In genomic region chr4:169184236-169184635, GRCh38 we compare ENCODE assay signal across 32 cellular contexts.
DNase-seq lines count a peak whose midpoint lies in the region; ATAC-seq, FAIRE-seq and TF ChIP-seq lines count a peak whose summit lies in the region.
"Had no signal": no experiment of that assay in that cellular context is flagged by ENCODE, and none has a peak within 500 bp of the region (broad histone marks: within the 10 kb centered on the region; RNA-seq: fewer than 3 reads in every experiment).

No MANE protein-coding gene starts in this region.

- H2AFZ ChIP-seq in HepG2 (ENCODE audit: low read length) (no peak overlapping the region), keratinocyte (ENCODE audit: control insufficient read depth, low read length) (no peak overlapping the region)

- no peak overlapping the region for H3K9ac ChIP-seq in HepG2 (ENCODE audit: insufficient read depth, low read depth, low read length)
- no peak overlapping the region for H3K9ac ChIP-seq in keratinocyte (ENCODE audit: control insufficient read depth, extremely low read depth, insufficient read depth, low read length)

- H3K9me1 ChIP-seq in keratinocyte (ENCODE audit: control insufficient read depth, extremely low read depth, insufficient read depth, low read length): peaks cover 2% of the 10 kb centered on the region

- FAIRE-seq in HepG2 (lab: Jason Lieb, UNC): no peak
- peak; percentile 13 for FAIRE-seq in keratinocyte (lab: Jason Lieb, UNC)
- no peak for FAIRE-seq in HTR-8/SVneo (lab: Jason Lieb, UNC)
- FAIRE-seq: K562, pancreas, TTC549 had no signal

- TF ChIP-seq CTCF in HepG2 (CRISPR knock-in tag; IDR thresholded peaks at IDR 0.05) (no peak), right lobe of liver (IDR thresholded peaks at IDR 0.05) (no peak), choroid plexus epithelial cell (conservative IDR thresholded peaks at IDR 0.05; ENCODE audit: low read depth, low read length) (no peak), keratinocyte (optimal IDR thresholded peaks at IDR 0.05 in 1 of 3, IDR thresholded peaks at IDR 0.05 in 1 of 3, conservative IDR thresholded peaks at IDR 0.05 in 1 of 3; ENCODE audit: extremely low read depth in 1 of 3, insufficient read depth in 2 of 3, low read length in 3 of 3) (no peak)

- 90% methylated on average over 3 of the region's 3 CpGs for WGBS in HepG2 (ENCODE audit: low lambda C conversion rate)
- WGBS in right lobe of liver (ENCODE audit: insufficient coverage, low coverage, low lambda C conversion rate, missing lambda C conversion rate): 78% methylated on average over 3 of the region's 3 CpGs

- no peak overlapping the region for H3K4me3 ChIP-seq in HepG2 (replicated peaks in 1 of 3; ENCODE audit: insufficient read depth in 1 of 3, low read depth in 2 of 3, low read length in 3 of 3)
- no peak overlapping the region for H3K4me3 ChIP-seq in right lobe of liver
- no peak overlapping the region for H3K4me3 ChIP-seq in choroid plexus epithelial cell (ENCODE audit: low read depth, low read length)
- H3K4me3 ChIP-seq in keratinocyte (ENCODE audit: control insufficient read depth in 2 of 3, extremely low read depth in 1 of 3, insufficient read depth in 2 of 3, low read depth in 1 of 3, low read length in 3 of 3): no peak overlapping the region
- H3K4me3 ChIP-seq: ascending aorta, coronary artery, gastrocnemius medialis, K562, pancreas, thoracic aorta, uterus had no signal

- ATAC-seq in HepG2 (no peak), right lobe of liver (no peak), HG02852 (IDR thresholded peaks at IDR 0.05; ENCODE audit: unreplicated experiment) (no peak)
- ATAC-seq: activated CD8-positive, alpha-beta memory T cell treated with anti-CD3 and anti-CD28 coated beads, Interleukin-2, amount 10 ng/mL, durations not matched to agents 7 days and 5 days; effector memory CD8-positive, alpha-beta T cell; gastrocnemius medialis; K562; left cardiac atrium; SK-N-SH treated with all-trans-retinoic acid at 6 μM for 48 hours; T-helper 17 cell had no signal

- TF ChIP-seq EP300 in HepG2 (IDR thresholded peaks at IDR 0.05; ENCODE audit: low read depth in 2 of 2, low read length in 2 of 2): no peak
- TF ChIP-seq EP300 in HepG2 (CRISPR knock-in tag; IDR thresholded peaks at IDR 0.05; ENCODE audit: borderline replicate concordance): no peak

- TF ChIP-seq POLR2A in HepG2 (IDR thresholded peaks at IDR 0.05; ENCODE audit: insufficient read depth in 1 of 2, low read depth in 2 of 2, low read length in 2 of 2) (no peak), right lobe of liver (IDR thresholded peaks at IDR 0.05) (no peak)

- dilution Hi-C loops in keratinocyte (cut with MboI; ENCODE audit: extremely low pct_ligation_motif_present, low sequenced_read_pairs): no loop called here

- peaks cover 28% of the 10 kb centered on the region for H3K4me1 ChIP-seq in HepG2 (ENCODE audit: insufficient read depth, low read length)
- H3K4me1 ChIP-seq in right lobe of liver: peaks cover 0 to 22% (median 4%) of the 10 kb centered on the region in 4 donors
- peaks cover 26% of the 10 kb centered on the region for H3K4me1 ChIP-seq in keratinocyte (ENCODE audit: control insufficient read depth, extremely low read depth, insufficient read depth, low read length)

- CTCF ChIA-PET in HepG2 (lab: Yijun Ruan, JAX; ENCODE audit: low intra/inter-chr PET ratio, low total read pairs): no interaction called here

- POLR2A ChIA-PET in HepG2 (lab: Yijun Ruan, JAX): interaction anchor here (1.1 kb wide), 1 partner anchor 16 kb away, joined by 4 read pairs; no protein-coding TSS in a partner anchor

- H4K20me1 ChIP-seq in HepG2 (ENCODE audit: insufficient read depth, low read length) (no peaks in the 10 kb centered on the region), keratinocyte (ENCODE audit: control insufficient read depth, extremely low read depth, insufficient read depth, low read length) (no peaks in the 10 kb centered on the region)

- no peaks in the 10 kb centered on the region for H3K27me3 ChIP-seq in HepG2 (ENCODE audit: control insufficient read depth in 1 of 2, insufficient read depth in 2 of 2, low read length in 2 of 2)
- H3K27me3 ChIP-seq in right lobe of liver: no peaks in the 10 kb centered on the region
- no peaks in the 10 kb centered on the region for H3K27me3 ChIP-seq in keratinocyte (ENCODE audit: control insufficient read depth, extremely low read depth, insufficient read depth, low read length)
- H3K27me3 ChIP-seq: ascending aorta, gastrocnemius medialis, pancreas, uterus had no signal

- intact Hi-C loops in HepG2 (cut with micrococcal nuclease; ENCODE audit: unreplicated experiment) (no loop called here), right lobe of liver (cut with DNase I) (no loop called here)

- H3K79me2 ChIP-seq in HepG2 (ENCODE audit: insufficient read depth, low read length): no peaks in the 10 kb centered on the region
- peaks cover 61% of the 10 kb centered on the region for H3K79me2 ChIP-seq in keratinocyte (ENCODE audit: control insufficient read depth, insufficient read depth, low read length)

- H3K4me2 ChIP-seq in HepG2 (ENCODE audit: low read depth, low read length) (no peak overlapping the region), keratinocyte (ENCODE audit: control insufficient read depth, extremely low read depth, insufficient read depth, low read depth, low read length) (peak overlapping the region; percentile 94)

- no peak for TF ChIP-seq RAD21 in HepG2 (CRISPR knock-in tag; IDR thresholded peaks at IDR 0.05)

- in situ Hi-C loops in HepG2 (cut with HindIII; ENCODE audit: extremely low pct_ligation_motif_present, low pct_unique_long_range_greater_than_20kb): no loop called here

- H3K27ac ChIP-seq in HepG2 (ENCODE audit: extremely low read length, insufficient read depth, low read length) (no peak overlapping the region), right lobe of liver (no peak overlapping the region), keratinocyte (ENCODE audit: control insufficient read depth, insufficient read depth, low read length) (peak overlapping the region; percentile 5)
- H3K27ac ChIP-seq: ascending aorta, coronary artery, gastrocnemius medialis, thoracic aorta, uterus had no signal

- H3K9me3 ChIP-seq in HepG2 (ENCODE audit: low read length) (no peaks in the 10 kb centered on the region), right lobe of liver (no peaks in the 10 kb centered on the region), keratinocyte (ENCODE audit: control insufficient read depth, low read depth, low read length) (no peaks in the 10 kb centered on the region)
- H3K9me3 ChIP-seq: ascending aorta, gastrocnemius medialis, pancreas, thoracic aorta, uterus had no signal

- no TSS peak for BruUV-seq in HepG2 (replicated peaks; lab: Mats Ljungman, UMichigan)

- DNase-seq in HepG2 (ENCODE audit: low spot score): no peak
- DNase-seq in right lobe of liver: no peak
- DNase-seq in choroid plexus epithelial cell (ENCODE audit: low read depth): peak; percentile 54
- no peak for DNase-seq in keratinocyte (ENCODE audit: low read depth, low spot score)
- no peak for DNase-seq in HTR-8/SVneo (ENCODE audit: insufficient read length, low spot score)
- no peak for DNase-seq in SHP77 (lab: John Stamatoyannopoulos, UW)
- DNase-seq in effector CD4-positive, alpha-beta T cell: no peak
- DNase-seq: activated CD4-positive, alpha-beta T cell treated with anti-CD3 and anti-CD28 coated beads, Interleukin-2, amount 50 U/mL, for 4 hours; activated CD8-positive, alpha-beta memory T cell treated with anti-CD3 and anti-CD28 coated beads, Interleukin-2, amount 10 ng/mL, durations not matched to agents 7 days and 5 days; activated T-cell treated with anti-CD3 and anti-CD28 coated beads, Interleukin-2, amount 50 U/mL, for 48 hours; CD8-positive, alpha-beta memory T cell; effector memory CD8-positive, alpha-beta T cell; gastrocnemius medialis; H9; left cardiac atrium; NCI-H1105; NCI-H187 treated with DMSO at 0.1 percent for 48 hours; NCI-H2171 treated with DMSO at 0.1 percent for 48 hours; NCI-H510A; OCI-M1; pancreas; retina; stimulated activated CD4-positive, alpha-beta T cell treated with anti-CD3 and anti-CD28 coated beads, Interleukin-2, amount 100 ng/mL, for 24 hours; T-helper 17 cell; uterus had no signal

- H3K36me3 ChIP-seq in HepG2 (replicated peaks in 1 of 2; ENCODE audit: control insufficient read depth in 1 of 2, insufficient read depth in 2 of 2, low read length in 2 of 2): no peaks in the 10 kb centered on the region
- H3K36me3 ChIP-seq in right lobe of liver: no peaks in the 10 kb centered on the region
- H3K36me3 ChIP-seq in keratinocyte (ENCODE audit: control insufficient read depth in 2 of 2, extremely low read depth in 1 of 2, insufficient read depth in 2 of 2, low read length in 2 of 2): no peaks in the 10 kb centered on the region
- H3K36me3 ChIP-seq: ascending aorta, gastrocnemius medialis, pancreas, thoracic aorta, uterus had no signal

TF ChIP-seq in HepG2, 621 proteins besides CTCF, POLR2A, EP300 and RAD21:
- TF ChIP-seq ZNF570 (CRISPR knock-in tag; IDR thresholded peaks at IDR 0.05; ENCODE audit: borderline replicate concordance): no peak
- TF ChIP-seq MAFK (conservative IDR thresholded peaks at IDR 0.05 in 1 of 2, IDR thresholded peaks at IDR 0.05 in 1 of 2; ENCODE audit: low read length in 2 of 2): peak; percentile 40 to 41; a peak in 2 of 4 replicates
- peak; percentile 49; the same call in 1 of the 2 replicates for TF ChIP-seq MNT (IDR thresholded peaks at IDR 0.05)
- TF ChIP-seq MAFF (IDR thresholded peaks at IDR 0.05; ENCODE audit: low read depth, low read length): peak; percentile 9; the same call in 1 of the 2 replicates
